Comparison of ENCODE assay signal across 1 cellular context in the genomic region with DNA sequence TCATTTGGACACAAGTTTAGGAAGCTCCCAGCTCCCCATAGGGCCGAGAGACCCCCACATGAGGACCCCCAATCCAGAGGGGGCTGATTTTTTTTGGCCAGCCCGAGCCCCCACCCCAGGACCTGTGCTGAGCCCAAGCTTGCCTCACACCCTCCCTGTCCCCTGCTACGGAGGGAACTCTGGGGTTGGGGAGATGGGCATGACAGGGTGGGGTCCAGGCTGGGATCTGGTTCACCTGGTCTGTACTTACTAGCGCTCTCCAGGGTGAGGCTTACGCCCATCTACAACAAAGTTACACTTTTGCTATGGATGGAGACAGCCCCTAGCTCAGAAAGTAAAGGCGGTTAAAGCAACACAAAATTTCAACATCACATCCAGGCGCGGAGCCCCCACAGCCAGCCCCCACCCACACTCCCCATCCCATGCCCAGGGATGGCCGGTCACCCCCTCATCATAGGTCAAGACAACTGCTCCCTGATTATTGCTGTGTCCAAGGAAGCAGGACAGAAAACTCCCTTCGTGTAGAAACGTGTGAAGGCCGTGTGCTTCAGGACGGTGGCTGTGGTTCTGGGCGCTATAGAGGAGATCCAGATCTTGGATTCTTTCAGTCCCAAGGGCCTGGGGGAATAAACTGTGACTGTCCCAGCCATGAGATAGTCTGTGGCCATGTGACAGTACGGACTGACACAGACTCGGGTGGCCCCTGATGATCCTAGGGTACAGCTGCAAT.
TF ChIP-seq lines count a peak whose summit lies in the region.

No MANE protein-coding gene starts in this region.

TF ChIP-seq in K562, 482 proteins besides CTCF, POLR2A, EP300 and RAD21:
- TF ChIP-seq, protein P1, sequence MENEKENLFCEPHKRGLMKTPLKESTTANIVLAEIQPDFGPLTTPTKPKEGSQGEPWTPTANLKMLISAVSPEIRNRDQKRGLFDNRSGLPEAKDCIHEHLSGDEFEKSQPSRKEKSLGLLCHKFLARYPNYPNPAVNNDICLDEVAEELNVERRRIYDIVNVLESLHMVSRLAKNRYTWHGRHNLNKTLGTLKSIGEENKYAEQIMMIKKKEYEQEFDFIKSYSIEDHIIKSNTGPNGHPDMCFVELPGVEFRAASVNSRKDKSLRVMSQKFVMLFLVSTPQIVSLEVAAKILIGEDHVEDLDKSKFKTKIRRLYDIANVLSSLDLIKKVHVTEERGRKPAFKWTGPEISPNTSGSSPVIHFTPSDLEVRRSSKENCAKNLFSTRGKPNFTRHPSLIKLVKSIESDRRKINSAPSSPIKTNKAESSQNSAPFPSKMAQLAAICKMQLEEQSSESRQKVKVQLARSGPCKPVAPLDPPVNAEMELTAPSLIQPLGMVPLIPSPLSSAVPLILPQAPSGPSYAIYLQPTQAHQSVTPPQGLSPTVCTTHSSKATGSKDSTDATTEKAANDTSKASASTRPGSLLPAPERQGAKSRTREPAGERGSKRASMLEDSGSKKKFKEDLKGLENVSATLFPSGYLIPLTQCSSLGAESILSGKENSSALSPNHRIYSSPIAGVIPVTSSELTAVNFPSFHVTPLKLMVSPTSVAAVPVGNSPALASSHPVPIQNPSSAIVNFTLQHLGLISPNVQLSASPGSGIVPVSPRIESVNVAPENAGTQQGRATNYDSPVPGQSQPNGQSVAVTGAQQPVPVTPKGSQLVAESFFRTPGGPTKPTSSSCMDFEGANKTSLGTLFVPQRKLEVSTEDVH (IDR thresholded peaks at IDR 0.05; ENCODE audit: low read depth, partially characterized antibody), result no peak
- TF ChIP-seq, protein P2, sequence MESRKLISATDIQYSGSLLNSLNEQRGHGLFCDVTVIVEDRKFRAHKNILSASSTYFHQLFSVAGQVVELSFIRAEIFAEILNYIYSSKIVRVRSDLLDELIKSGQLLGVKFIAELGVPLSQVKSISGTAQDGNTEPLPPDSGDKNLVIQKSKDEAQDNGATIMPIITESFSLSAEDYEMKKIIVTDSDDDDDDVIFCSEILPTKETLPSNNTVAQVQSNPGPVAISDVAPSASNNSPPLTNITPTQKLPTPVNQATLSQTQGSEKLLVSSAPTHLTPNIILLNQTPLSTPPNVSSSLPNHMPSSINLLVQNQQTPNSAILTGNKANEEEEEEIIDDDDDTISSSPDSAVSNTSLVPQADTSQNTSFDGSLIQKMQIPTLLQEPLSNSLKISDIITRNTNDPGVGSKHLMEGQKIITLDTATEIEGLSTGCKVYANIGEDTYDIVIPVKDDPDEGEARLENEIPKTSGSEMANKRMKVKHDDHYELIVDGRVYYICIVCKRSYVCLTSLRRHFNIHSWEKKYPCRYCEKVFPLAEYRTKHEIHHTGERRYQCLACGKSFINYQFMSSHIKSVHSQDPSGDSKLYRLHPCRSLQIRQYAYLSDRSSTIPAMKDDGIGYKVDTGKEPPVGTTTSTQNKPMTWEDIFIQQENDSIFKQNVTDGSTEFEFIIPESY (CRISPR knock-in tag; IDR thresholded peaks at IDR 0.05), result peak; percentile 49; the same call in 1 of the 2 replicates
